24 cellular contexts compared by ENCODE assay signal in genomic region chr1:70327306-70328076, GRCh38. TPM values are rescaled to one million over a fixed set of nuclear protein-coding genes. Genes with fewer than 3 reads are reported as not detected.
DNase-seq lines count a peak whose midpoint lies in the region; ATAC-seq and TF ChIP-seq lines count a peak whose summit lies in the region.
"Had no signal": no experiment of that assay in that cellular context is flagged by ENCODE, and none has a peak within 500 bp of the region (broad histone marks: within the 10 kb centered on the region; RNA-seq: fewer than 3 reads in every experiment).

No MANE protein-coding gene starts in this region.

- H3K27ac ChIP-seq in SK-N-SH (ENCODE audit: low read depth in 2 of 2, low read length in 1 of 2) (peak overlapping the region in 1 of 2 experiments; percentile 12; a peak in 1 of 4 replicates), IMR-90 (ENCODE audit: insufficient read depth, low read length) (no peak overlapping the region)
- H3K27ac ChIP-seq: ascending aorta, HL-60, right atrium auricular region had no signal

- H3K4me3 ChIP-seq in SK-N-SH (ENCODE audit: low read depth in 2 of 2, low read length in 1 of 2), result no peak overlapping the region
- no peak overlapping the region for H3K4me3 ChIP-seq in IMR-90 (ENCODE audit: insufficient read depth, low read depth, low read length)
- H3K4me3 ChIP-seq: ascending aorta, right atrium auricular region had no signal

- H3K79me2 ChIP-seq in SK-N-SH (ENCODE audit: insufficient read depth), result peaks cover 84% of the 10 kb centered on the region

- POLR2A ChIA-PET in SK-N-SH (lab: Yijun Ruan, JAX), result no interaction called here
- POLR2A ChIA-PET in IMR-90 (lab: Charles Lee; ENCODE audit: unreplicated experiment), result no interaction called here

- TF ChIP-seq CTCF in SK-N-SH (IDR thresholded peaks at IDR 0.05) (no peak), IMR-90 (conservative IDR thresholded peaks at IDR 0.05; ENCODE audit: low read depth, low read length) (no peak), nephron progenitor cell (IDR thresholded peaks at IDR 0.05) (no peak)

- H3K27me3 ChIP-seq in SK-N-SH (ENCODE audit: insufficient read depth) (no peaks in the 10 kb centered on the region), IMR-90 (ENCODE audit: control insufficient read depth, insufficient read depth, low read length) (no peaks in the 10 kb centered on the region)
- H3K27me3 ChIP-seq: ascending aorta, right atrium auricular region had no signal

- dilution Hi-C loops in IMR-90 (cut with HindIII; ENCODE audit: low sequenced_read_pairs, unreplicated experiment), result no loop called here

- H3K36me3 ChIP-seq in SK-N-SH (replicated peaks in 1 of 2; ENCODE audit: control insufficient read depth in 1 of 2, insufficient read depth in 2 of 2, low read length in 1 of 2), result peaks cover 5 to 20% of the 10 kb centered on the region in 2 experiments
- no peaks in the 10 kb centered on the region; the same call in 1 of the 2 replicates for H3K36me3 ChIP-seq in IMR-90 (ENCODE audit: control insufficient read depth, insufficient read depth, low read length)

- no peak overlapping the region for H2BK20ac ChIP-seq in IMR-90 (ENCODE audit: low read depth, low read length)

- in situ Hi-C loops in IMR-90 (cut with MboI; ENCODE audit: low sequenced_read_pairs), result no loop called here

- no peak overlapping the region for H4K5ac ChIP-seq in IMR-90 (ENCODE audit: low read depth, low read length)

- H2BK120ac ChIP-seq in IMR-90 (ENCODE audit: low read depth, low read length), result no peak overlapping the region

- H2AFZ ChIP-seq in SK-N-SH (ENCODE audit: low read depth) (no peak overlapping the region), IMR-90 (replicated peaks; ENCODE audit: low read length, poor library complexity) (no peak overlapping the region)

- H3K4me3 Mint-ChIP-seq in central memory CD8-positive, alpha-beta T cell, result no peak overlapping the region
- no peak overlapping the region for H3K4me3 Mint-ChIP-seq in nephron progenitor cell
- H3K4me3 Mint-ChIP-seq in activated naive CD4-positive, alpha-beta T cell treated with anti-CD3 and anti-CD28 coated beads for 36 hours, result no peak overlapping the region
- H3K4me3 Mint-ChIP-seq: activated naive CD4-positive, alpha-beta T cell treated with anti-CD3 and anti-CD28 coated beads, Interleukin-2, amount 10 ng/mL, durations not matched to agents 7 days and 5 days; activated T-cell treated with anti-CD3 and anti-CD28 coated beads, Interleukin-2, amount 50 U/mL, for 4 hours; IgD-negative memory B cell; naive thymus-derived CD4-positive, alpha-beta T cell had no signal

- 97% methylated on average over 7 of the region's 7 CpGs for WGBS in SK-N-SH (ENCODE audit: low lambda C conversion rate)
- 100% methylated on average over 1 of the region's 7 CpGs; no CpG with 5 or more reads in 1 of the 2 experiments for WGBS in IMR-90 (ENCODE audit: extremely low coverage in 2 of 2, insufficient read length in 1 of 2), 2 experiments

- no peak overlapping the region for H3K18ac ChIP-seq in IMR-90 (ENCODE audit: low read depth, low read length)

- no peak overlapping the region for H3K14ac ChIP-seq in IMR-90 (replicated peaks; ENCODE audit: low read depth, low read length)

- H2AK9ac ChIP-seq in IMR-90 (replicated peaks; ENCODE audit: low read depth, low read length, poor library complexity), result no peak overlapping the region

- H3K79me1 ChIP-seq in IMR-90 (ENCODE audit: low read depth in 1 of 2, low read length in 2 of 2), result peaks cover 11 to 32% of the 10 kb centered on the region in 2 experiments

- TF ChIP-seq RAD21 in SK-N-SH (IDR thresholded peaks at IDR 0.05; ENCODE audit: low read length), result no peak
- no peak for TF ChIP-seq RAD21 in IMR-90 (IDR thresholded peaks at IDR 0.05; ENCODE audit: low read length)

- H3K4me2 ChIP-seq in SK-N-SH (no peak overlapping the region), IMR-90 (ENCODE audit: low read depth, low read length) (no peak overlapping the region)

- H4K20me1 ChIP-seq in SK-N-SH (ENCODE audit: insufficient read depth), result 0 out of 2 replicates have a peak, but pooled peaks cover 15% of the 10 kb centered on the region
- H4K20me1 ChIP-seq in IMR-90 (ENCODE audit: insufficient read depth, low read length), result peaks cover 3% of the 10 kb centered on the region; the same call in 1 of the 2 replicates

- no peaks in the 10 kb centered on the region; the same call in 1 of the 2 replicates for H3K9me2 ChIP-seq in SK-N-SH

- H2BK15ac ChIP-seq in IMR-90 (ENCODE audit: low read depth, low read length), result no peak overlapping the region

- CTCF ChIA-PET in SK-N-SH (lab: Yijun Ruan, JAX), result no interaction called here
- CTCF ChIA-PET in IMR-90 (lab: Yijun Ruan, JAX), result no interaction called here
- CTCF ChIA-PET in activated naive CD4-positive, alpha-beta T cell treated with anti-CD3 and anti-CD28 coated beads for 36 hours (lab: Charles Lee), result no interaction called here

- no peak for TF ChIP-seq POLR2A in IMR-90 (IDR thresholded peaks at IDR 0.05; ENCODE audit: low read depth, low read length)

- H3K9me3 Mint-ChIP-seq in central memory CD8-positive, alpha-beta T cell, result no peaks in the 10 kb centered on the region
- H3K9me3 Mint-ChIP-seq in nephron progenitor cell, result no peaks in the 10 kb centered on the region
- H3K9me3 Mint-ChIP-seq in activated naive CD4-positive, alpha-beta T cell treated with anti-CD3 and anti-CD28 coated beads for 36 hours, result no peaks in the 10 kb centered on the region
- H3K9me3 Mint-ChIP-seq: activated naive CD4-positive, alpha-beta T cell treated with anti-CD3 and anti-CD28 coated beads, Interleukin-2, amount 10 ng/mL, durations not matched to agents 7 days and 5 days; activated T-cell treated with anti-CD3 and anti-CD28 coated beads, Interleukin-2, amount 50 U/mL, for 4 hours; IgD-negative memory B cell; naive thymus-derived CD4-positive, alpha-beta T cell had no signal

- peaks cover 25% of the 10 kb centered on the region for H3K4me1 Mint-ChIP-seq in central memory CD8-positive, alpha-beta T cell
- H3K4me1 Mint-ChIP-seq in nephron progenitor cell, result no peaks in the 10 kb centered on the region
- peaks cover 21% of the 10 kb centered on the region for H3K4me1 Mint-ChIP-seq in activated naive CD4-positive, alpha-beta T cell treated with anti-CD3 and anti-CD28 coated beads for 36 hours (ENCODE audit: low read depth)
- H3K4me1 Mint-ChIP-seq: activated naive CD4-positive, alpha-beta T cell treated with anti-CD3 and anti-CD28 coated beads, Interleukin-2, amount 10 ng/mL, durations not matched to agents 7 days and 5 days had no signal

- no peak overlapping the region for H2AK5ac ChIP-seq in IMR-90 (ENCODE audit: low read depth, low read length)

- no peak overlapping the region for H3K56ac ChIP-seq in IMR-90 (ENCODE audit: extremely low read depth, insufficient read depth, low read length)

- peaks cover 0 to 6% of the 10 kb centered on the region in 2 experiments; a peak in 1 of 4 replicates for H3K4me1 ChIP-seq in SK-N-SH (ENCODE audit: control insufficient read depth in 1 of 2, insufficient read depth in 2 of 2, low read depth in 1 of 2, low read length in 1 of 2)
- H3K4me1 ChIP-seq in IMR-90 (ENCODE audit: control insufficient read depth, insufficient read depth, low read length), result no peaks in the 10 kb centered on the region; the same call in 1 of the 2 replicates
- H3K4me1 ChIP-seq: ascending aorta, right atrium auricular region had no signal

- no peak for ATAC-seq in SK-N-SH treated with all-trans-retinoic acid at 6 μM for 48 hours
- no peak for ATAC-seq in IMR-90 (ENCODE audit: low read depth)
- no peak for ATAC-seq in central memory CD8-positive, alpha-beta T cell (replicated peaks; ENCODE audit: extremely low read depth, poor library complexity, severe bottlenecking)
- ATAC-seq in GM21528 (IDR thresholded peaks at IDR 0.05; ENCODE audit: low FRiP score, unreplicated experiment), result no peak
- ATAC-seq: activated T-cell treated with anti-CD3 and anti-CD28 coated beads, Interleukin-2, amount 50 U/mL, for 4 hours; left cardiac atrium; naive thymus-derived CD4-positive, alpha-beta T cell had no signal

- H4K91ac ChIP-seq in IMR-90 (ENCODE audit: insufficient read depth, low read depth, low read length), result no peak overlapping the region

- H3K36me3 Mint-ChIP-seq in central memory CD8-positive, alpha-beta T cell (ENCODE audit: insufficient read depth), result peaks cover 31% of the 10 kb centered on the region
- H3K36me3 Mint-ChIP-seq in nephron progenitor cell (ENCODE audit: low read depth), result peaks cover 43% of the 10 kb centered on the region
- peaks cover 14% of the 10 kb centered on the region for H3K36me3 Mint-ChIP-seq in activated naive CD4-positive, alpha-beta T cell treated with anti-CD3 and anti-CD28 coated beads for 36 hours (ENCODE audit: low read depth)

- H2BK5ac ChIP-seq in IMR-90 (ENCODE audit: low read depth, low read length, poor library complexity, severe bottlenecking), result no peak overlapping the region

- intact Hi-C loops in IMR-90 (cut with micrococcal nuclease), result no loop called here
- intact Hi-C loops in activated naive CD4-positive, alpha-beta T cell treated with anti-CD3 and anti-CD28 coated beads for 36 hours (cut with micrococcal nuclease), result no loop called here

- no peak overlapping the region for H3K23ac ChIP-seq in IMR-90 (ENCODE audit: low read depth, low read length)

- H3K27me3 Mint-ChIP-seq in central memory CD8-positive, alpha-beta T cell, result no peaks in the 10 kb centered on the region
- no peaks in the 10 kb centered on the region for H3K27me3 Mint-ChIP-seq in nephron progenitor cell (ENCODE audit: low read depth, poor library complexity)
- no peaks in the 10 kb centered on the region for H3K27me3 Mint-ChIP-seq in activated naive CD4-positive, alpha-beta T cell treated with anti-CD3 and anti-CD28 coated beads for 36 hours (ENCODE audit: low read depth)
- H3K27me3 Mint-ChIP-seq: activated naive CD4-positive, alpha-beta T cell treated with anti-CD3 and anti-CD28 coated beads, Interleukin-2, amount 10 ng/mL, durations not matched to agents 7 days and 5 days; IgD-negative memory B cell; naive thymus-derived CD4-positive, alpha-beta T cell had no signal

- no peak for TF ChIP-seq EP300 in SK-N-SH (IDR thresholded peaks at IDR 0.05; ENCODE audit: borderline replicate concordance in 1 of 2, low read depth in 1 of 2, low read length in 1 of 2)

- BruUV-seq in IMR-90 (replicated peaks; lab: Mats Ljungman, UMichigan), result no TSS peak

- H3K9me3 ChIP-seq in SK-N-SH, result no peaks in the 10 kb centered on the region
- H3K9me3 ChIP-seq in IMR-90 (ENCODE audit: control insufficient read depth, insufficient read depth, low read length), result no peaks in the 10 kb centered on the region
- H3K9me3 ChIP-seq: ascending aorta, right atrium auricular region had no signal

- peak overlapping the region; percentile 12 for H3K27ac Mint-ChIP-seq in central memory CD8-positive, alpha-beta T cell (ENCODE audit: low read depth)
- H3K27ac Mint-ChIP-seq in nephron progenitor cell, result peak overlapping the region; percentile 12
- H3K27ac Mint-ChIP-seq in activated naive CD4-positive, alpha-beta T cell treated with anti-CD3 and anti-CD28 coated beads for 36 hours, result no peak overlapping the region
- H3K27ac Mint-ChIP-seq: activated naive CD4-positive, alpha-beta T cell treated with anti-CD3 and anti-CD28 coated beads, Interleukin-2, amount 10 ng/mL, durations not matched to agents 7 days and 5 days; IgD-negative memory B cell had no signal

- peaks cover 15% of the 10 kb centered on the region for H3F3A ChIP-seq in SK-N-SH (replicated peaks; ENCODE audit: insufficient read depth)

- no peak overlapping the region for H4K8ac ChIP-seq in IMR-90 (ENCODE audit: low read depth in 2 of 2, low read length in 2 of 2)

- H3K4ac ChIP-seq in IMR-90 (ENCODE audit: low read depth, low read length), result no peak overlapping the region

- DNase-seq in SK-N-SH, result no peak
- DNase-seq in IMR-90, result peak; percentile 16
- DNase-seq in central memory CD8-positive, alpha-beta T cell (ENCODE audit: low spot score in 2 of 2), result no peak
- no peak for DNase-seq in nephron progenitor cell
- DNase-seq in NCI-H2029 (lab: John Stamatoyannopoulos, UW), result no peak
- no peak for DNase-seq in activated naive CD4-positive, alpha-beta T cell treated with anti-CD3 and anti-CD28 coated beads for 36 hours
- DNase-seq: 8988T; activated CD8-positive, alpha-beta memory T cell treated with anti-CD3 and anti-CD28 coated beads for 24 hours; activated naive CD4-positive, alpha-beta T cell treated with anti-CD3 and anti-CD28 coated beads, Interleukin-2, amount 10 ng/mL, durations not matched to agents 7 days and 5 days; activated T-cell treated with anti-CD3 and anti-CD28 coated beads, Interleukin-2, amount 50 U/mL, for 4 hours; DND-41; effector CD8-positive, alpha-beta T cell; GOT3; left cardiac atrium; MM.1S; naive thymus-derived CD4-positive, alpha-beta T cell; NCI-H1417 treated with DMSO at 0.1 percent for 48 hours; NCI-H524 treated with DMSO at 0.1 percent for 48 hours had no signal

- H3K9ac ChIP-seq in SK-N-SH, result no peak overlapping the region
- no peak overlapping the region for H3K9ac ChIP-seq in IMR-90 (ENCODE audit: low read depth, low read length)

- no peaks in the 10 kb centered on the region for H3K9me1 ChIP-seq in IMR-90 (ENCODE audit: insufficient read depth, low read length)

RNA-seq across cellular contexts. Expression of gene ANKRD13C, which starts 27.0 kb away (rescaled TPM):
- polyA plus RNA-seq in SK-N-SH (2012; rRNA removed) (5.2 and 5.5 TPM in 2 replicates), IMR-90 (2012; rRNA removed) (8.3 and 8.5 TPM in 2 replicates)
- polyA plus RNA-seq in SK-N-SH (2012; cell fraction: cytosol; rRNA removed), result 5.8 and 7.5 TPM in 2 replicates
- 5.3 and 5.9 TPM in 2 replicates for polyA plus RNA-seq in SK-N-SH (2012; cell fraction: nucleus; rRNA removed)
- total RNA-seq in IMR-90 (2012; rRNA removed), result 10.9 and 18.9 TPM in 2 replicates
- polyA plus RNA-seq in IMR-90 (2012; cell fraction: cytosol; rRNA removed), result 3.2 and 3.6 TPM in 2 replicates
- polyA plus RNA-seq in IMR-90 (2012; cell fraction: nucleus; rRNA removed; ENCODE audit: low replicate concordance), result 5.0 and 5.1 TPM in 2 replicates
- total RNA-seq in activated naive CD4-positive, alpha-beta T cell treated with anti-CD3 and anti-CD28 coated beads for 36 hours, result 10 to 100 TPM in 1 of 2 experiments, 1 to 10 TPM in 1; 9.2 to 10.3 TPM
